Comparison of ENCODE assay signal across 12 cellular contexts in genomic region chr6:27631614-27631925, GRCh38.
A peak's percentile ranks its signal among the peaks of the same experiment; 100 is the strongest.
DNase-seq lines count a peak whose midpoint lies in the region; ATAC-seq and TF ChIP-seq lines count a peak whose summit lies in the region.
"Had no signal": no experiment of that assay in that cellular context is flagged by ENCODE, and none has a peak within 500 bp of the region (broad histone marks: within the 10 kb centered on the region; RNA-seq: fewer than 3 reads in every experiment).

No MANE protein-coding gene starts in this region.

- ATAC-seq in activated CD4-positive, alpha-beta T cell treated with anti-CD3 and anti-CD28 coated beads for 36 hours: peak; percentile 34
- ATAC-seq in PC-3 (no peak), HG03521 (IDR thresholded peaks at IDR 0.05; ENCODE audit: unreplicated experiment) (no peak)

- 0 out of 2 replicates have a peak, but pooled peaks cover 4% of the 10 kb centered on the region for H3K4me1 ChIP-seq in PC-3 (ENCODE audit: insufficient read depth, low read length)
- H3K4me1 ChIP-seq in endodermal cell (ENCODE audit: control insufficient read depth, insufficient read depth, low read length): peaks cover 5% of the 10 kb centered on the region
- no peaks in the 10 kb centered on the region for H3K4me1 ChIP-seq in smooth muscle cell (ENCODE audit: low read depth)
- H3K4me1 ChIP-seq: testis had no signal

- intact Hi-C loops in activated CD4-positive, alpha-beta T cell treated with anti-CD3 and anti-CD28 coated beads for 36 hours (cut with DNase I, micrococcal nuclease): no loop called here
- intact Hi-C loops in PC-3 (cut with micrococcal nuclease): no loop called here

- H3K36me3 ChIP-seq in PC-3 (ENCODE audit: low read depth, low read length) (no peaks in the 10 kb centered on the region), endodermal cell (ENCODE audit: control insufficient read depth, insufficient read depth, low read length) (no peaks in the 10 kb centered on the region), smooth muscle cell (ENCODE audit: low read depth) (no peaks in the 10 kb centered on the region)

- H3K9me3 ChIP-seq in PC-3 (ENCODE audit: low read length): peaks cover 6% of the 10 kb centered on the region
- H3K9me3 ChIP-seq in endodermal cell (ENCODE audit: control insufficient read depth, low read length): peaks cover 25% of the 10 kb centered on the region
- no peaks in the 10 kb centered on the region for H3K9me3 ChIP-seq in smooth muscle cell (replicated peaks; ENCODE audit: low read depth)
- H3K9me3 ChIP-seq: testis had no signal

- H3K4me3 ChIP-seq in PC-3 (ENCODE audit: low read length) (peak overlapping the region; percentile 75; the same call in 1 of the 2 replicates), endodermal cell (ENCODE audit: low read length) (peak overlapping the region; percentile 87), smooth muscle cell (peak overlapping the region; percentile 54)

- H3K4me2 ChIP-seq in PC-3 (ENCODE audit: low read length) (peak overlapping the region; percentile 91; the same call in 1 of the 2 replicates), smooth muscle cell (peak overlapping the region; percentile 87)

- H4K20me1 ChIP-seq in PC-3 (ENCODE audit: low read length): no peaks in the 10 kb centered on the region
- H4K20me1 ChIP-seq in smooth muscle cell (ENCODE audit: low read depth): no peaks in the 10 kb centered on the region

- no peak for TF ChIP-seq CTCF in PC-3 (conservative IDR thresholded peaks at IDR 0.05; ENCODE audit: low read depth, low read length)
- TF ChIP-seq CTCF in endodermal cell (conservative IDR thresholded peaks at IDR 0.05): no peak
- TF ChIP-seq CTCF in smooth muscle cell (IDR thresholded peaks at IDR 0.05; ENCODE audit: borderline replicate concordance, insufficient read depth, poor library complexity, severe bottlenecking): no peak

- H3K27ac ChIP-seq in PC-3 (ENCODE audit: low read length) (no peak overlapping the region), endodermal cell (ENCODE audit: low read depth, low read length) (no peak overlapping the region), smooth muscle cell (ENCODE audit: low read depth) (no peak overlapping the region)

- no peaks in the 10 kb centered on the region for H3K9me2 ChIP-seq in PC-3 (replicated peaks; ENCODE audit: low read length)

- 95% methylated on average over 1 of the region's 1 CpG; no CpG with 5 or more reads in 1 of the 2 experiments for WGBS in endodermal cell (ENCODE audit: insufficient coverage in 1 of 2, insufficient read length in 1 of 2), 2 experiments
- WGBS in smooth muscle cell (ENCODE audit: low lambda C conversion rate): 80% methylated on average over 1 of the region's 1 CpG

- no TSS peak for BruUV-seq in PC-3 (replicated peaks; lab: Mats Ljungman, UMichigan)

- H3K79me2 ChIP-seq in PC-3 (ENCODE audit: low read length) (no peaks in the 10 kb centered on the region), smooth muscle cell (ENCODE audit: low read depth) (no peaks in the 10 kb centered on the region)

- H3K27me3 Mint-ChIP-seq in activated CD4-positive, alpha-beta T cell treated with anti-CD3 and anti-CD28 coated beads for 36 hours: peaks cover 57% of the 10 kb centered on the region
- peaks cover 38% of the 10 kb centered on the region for H3K27me3 Mint-ChIP-seq in endodermal cell (ENCODE audit: insufficient read depth)

- H2AFZ ChIP-seq in PC-3 (ENCODE audit: low read length) (no peak overlapping the region; the same call in 1 of the 2 replicates), smooth muscle cell (ENCODE audit: low read depth) (no peak overlapping the region)

- peaks cover 7% of the 10 kb centered on the region for H3K4me1 Mint-ChIP-seq in activated CD4-positive, alpha-beta T cell treated with anti-CD3 and anti-CD28 coated beads for 36 hours
- peaks cover 9% of the 10 kb centered on the region for H3K4me1 Mint-ChIP-seq in endodermal cell

- H3K4me3 Mint-ChIP-seq in activated CD4-positive, alpha-beta T cell treated with anti-CD3 and anti-CD28 coated beads for 36 hours: peak overlapping the region; percentile 85
- peak overlapping the region; percentile 90 for H3K4me3 Mint-ChIP-seq in endodermal cell

- H3K27ac Mint-ChIP-seq in activated CD4-positive, alpha-beta T cell treated with anti-CD3 and anti-CD28 coated beads for 36 hours: no peak overlapping the region
- H3K27ac Mint-ChIP-seq in endodermal cell: no peak overlapping the region

- peaks cover 2% of the 10 kb centered on the region for H3K9me3 Mint-ChIP-seq in activated CD4-positive, alpha-beta T cell treated with anti-CD3 and anti-CD28 coated beads for 36 hours (ENCODE audit: low read depth)
- H3K9me3 Mint-ChIP-seq in endodermal cell: peaks cover 11% of the 10 kb centered on the region
- H3K9me3 Mint-ChIP-seq: activated naive CD4-positive, alpha-beta T cell treated with anti-CD3 and anti-CD28 coated beads, Interleukin-2, amount 50 U/mL, for 24 hours had no signal

- no peak for DNase-seq in activated CD4-positive, alpha-beta T cell treated with anti-CD3 and anti-CD28 coated beads for 36 hours
- no peak for DNase-seq in activated CD4-positive, alpha-beta T cell treated with anti-CD3 and anti-CD28 coated beads for 4 hours
- no peak for DNase-seq in PC-3
- DNase-seq in endodermal cell: no peak
- no peak for DNase-seq in smooth muscle cell (lab: John Stamatoyannopoulos, UW; ENCODE audit: unreplicated experiment)
- DNase-seq in retina: no peak
- no peak for DNase-seq in NCI-H748 (lab: John Stamatoyannopoulos, UW; ENCODE audit: unreplicated experiment)
- DNase-seq: NCI-H1048, NCI-H510A had no signal

- CTCF ChIA-PET in activated CD4-positive, alpha-beta T cell treated with anti-CD3 and anti-CD28 coated beads for 36 hours (lab: Charles Lee): interaction anchor here (0.5 to 1.2 kb wide), 5 partner anchors 12 to 491 kb away, joined by 3 to 4 read pairs (median 3); no protein-coding TSS in a partner anchor
- CTCF ChIA-PET in PC-3 (lab: Charles Lee): interaction anchor here (0.5 kb wide), 1 partner anchor 30 kb away, joined by 5 read pairs; no protein-coding TSS in a partner anchor

- H3K27me3 ChIP-seq in PC-3 (ENCODE audit: low read length): no peaks in the 10 kb centered on the region
- H3K27me3 ChIP-seq in endodermal cell (ENCODE audit: control insufficient read depth, insufficient read depth, low read length, poor library complexity, severe bottlenecking): no peaks in the 10 kb centered on the region
- H3K27me3 ChIP-seq in smooth muscle cell (ENCODE audit: low read depth): no peaks in the 10 kb centered on the region
- H3K27me3 ChIP-seq: testis had no signal

- peaks cover 3% of the 10 kb centered on the region for H3K36me3 Mint-ChIP-seq in activated CD4-positive, alpha-beta T cell treated with anti-CD3 and anti-CD28 coated beads for 36 hours (ENCODE audit: low read depth)
- H3K36me3 Mint-ChIP-seq in endodermal cell (ENCODE audit: low read depth): no peaks in the 10 kb centered on the region
- H3K36me3 Mint-ChIP-seq: activated naive CD4-positive, alpha-beta T cell treated with anti-CD3 and anti-CD28 coated beads, Interleukin-2, amount 50 U/mL, for 24 hours had no signal

- H3F3A ChIP-seq in PC-3 (ENCODE audit: low read length, unreplicated experiment) (peaks cover 3% of the 10 kb centered on the region), smooth muscle cell (ENCODE audit: low read depth) (peaks cover 9% of the 10 kb centered on the region)

- POLR2A ChIA-PET in activated CD4-positive, alpha-beta T cell treated with anti-CD3 and anti-CD28 coated beads for 36 hours (lab: Charles Lee): no interaction called here
- POLR2A ChIA-PET in PC-3 (lab: Charles Lee; ENCODE audit: unreplicated experiment): no interaction called here

- H3K9ac ChIP-seq in PC-3 (ENCODE audit: low read length) (no peak overlapping the region), endodermal cell (ENCODE audit: extremely low read depth, low read length, poor library complexity, severe bottlenecking) (no peak overlapping the region), smooth muscle cell (ENCODE audit: low read depth) (no peak overlapping the region)
